ENCODE assay signal across 3 cellular contexts in genomic region chr14:100554082-100554677, GRCh38.
TF ChIP-seq lines count a peak whose summit lies in the region.

No MANE protein-coding gene starts in this region.

TF ChIP-seq in HCT116, 20 proteins besides CTCF, POLR2A, EP300 and RAD21:
- 0 out of 2 replicates have a peak, but pooled peaks have one; percentile 13 for TF ChIP-seq POLR2AphosphoS5 (IDR thresholded peaks at IDR 0.05; ENCODE audit: low read depth, low read length)
- TF ChIP-seq ZBTB33 (IDR thresholded peaks at IDR 0.05; ENCODE audit: extremely low read depth, insufficient replicate concordance, low read length), result no peak
- no peak for TF ChIP-seq CEBPB (IDR thresholded peaks at IDR 0.05; ENCODE audit: low read depth)
- TF ChIP-seq FOSL1 (IDR thresholded peaks at IDR 0.05; ENCODE audit: low read depth), result no peak
- no peak for TF ChIP-seq MAX (IDR thresholded peaks at IDR 0.05)
- no peak for TF ChIP-seq EZH2 (IDR thresholded peaks at IDR 0.05)
TF ChIP-seq in HCT116: peak in this region for 1.

TF ChIP-seq in K562, 482 proteins besides CTCF, POLR2A, EP300 and RAD21 (continues in another document):
- 0 out of 2 replicates have a peak, but pooled peaks have one; percentile 43 for TF ChIP-seq ATF1 (CRISPR knock-in tag; IDR thresholded peaks at IDR 0.05)
- peak; percentile 90 for TF ChIP-seq ATF1 (tag; IDR thresholded peaks at IDR 0.05)
- 0 out of 2 replicates have a peak, but pooled peaks have one; percentile 15 for TF ChIP-seq POLR2G (IDR thresholded peaks at IDR 0.05; ENCODE audit: low read depth, low read length)
- no peak for TF ChIP-seq ZNF324 (CRISPR knock-in tag; IDR thresholded peaks at IDR 0.05)
- no peak for TF ChIP-seq CSDE1 (IDR thresholded peaks at IDR 0.05)
- TF ChIP-seq MAZ (CRISPR knock-in tag; conservative IDR thresholded peaks at IDR 0.05 in 1 of 2, IDR thresholded peaks at IDR 0.05 in 1 of 2), result peak in 1 of 2 experiments; percentile 31; a peak in 1 of 4 replicates
- TF ChIP-seq SIN3A (IDR thresholded peaks at IDR 0.05; ENCODE audit: borderline replicate concordance in 2 of 2, control insufficient read depth in 1 of 2, low read depth in 2 of 2, low read length in 2 of 2), result no peak
- TF ChIP-seq BRF1 (IDR thresholded peaks at IDR 0.05; ENCODE audit: borderline replicate concordance, extremely low read depth, insufficient read length), result no peak
- TF ChIP-seq SMC3 (conservative IDR thresholded peaks at IDR 0.05; ENCODE audit: insufficient read depth, low read depth, low read length), result no peak
- TF ChIP-seq ZFP36 (IDR thresholded peaks at IDR 0.05; ENCODE audit: low read depth, low read length, partially characterized antibody), result no peak
- peak; percentile 57; the same call in 1 of the 2 replicates for TF ChIP-seq ATF7 (IDR thresholded peaks at IDR 0.05)
- TF ChIP-seq PHF8 (IDR thresholded peaks at IDR 0.05; ENCODE audit: borderline replicate concordance, low read length), result peak; percentile 20; the same call in 1 of the 2 replicates
- no peak for TF ChIP-seq YBX1 (IDR thresholded peaks at IDR 0.05)
- no peak for TF ChIP-seq CREB3 (tag; conservative IDR thresholded peaks at IDR 0.05; ENCODE audit: low read depth)
- TF ChIP-seq NRF1 (conservative IDR thresholded peaks at IDR 0.05 in 1 of 2, IDR thresholded peaks at IDR 0.05 in 1 of 2), result peak; percentile 41 to 55; a peak in 3 of 4 replicates
- peak; percentile 37; the same call in 1 of the 2 replicates for TF ChIP-seq JUND (IDR thresholded peaks at IDR 0.05; ENCODE audit: borderline replicate concordance, low read depth, low read length)
- no peak for TF ChIP-seq JUND (tag; IDR thresholded peaks at IDR 0.05; ENCODE audit: borderline replicate concordance, low read depth, low read length)
- no peak for TF ChIP-seq CTCFL (IDR thresholded peaks at IDR 0.05; ENCODE audit: borderline replicate concordance, insufficient read depth, low read depth, low read length, poor library complexity, severe bottlenecking)
- 0 out of 2 replicates have a peak, but pooled peaks have one; percentile 21 for TF ChIP-seq TFAP4 (CRISPR knock-in tag; IDR thresholded peaks at IDR 0.05; ENCODE audit: borderline replicate concordance)
- TF ChIP-seq GMEB1 (CRISPR knock-in tag; IDR thresholded peaks at IDR 0.05), result no peak
- peak; percentile 93 for TF ChIP-seq CREM (IDR thresholded peaks at IDR 0.05; ENCODE audit: low read depth)
- peak; percentile 27; the same call in 1 of the 2 replicates for TF ChIP-seq CTBP1 (IDR thresholded peaks at IDR 0.05; ENCODE audit: borderline replicate concordance)
- no peak for TF ChIP-seq ZNF511 (CRISPR knock-in tag; IDR thresholded peaks at IDR 0.05)

TF ChIP-seq in HepG2, 621 proteins besides CTCF, POLR2A, EP300 and RAD21:
- TF ChIP-seq CREB1 (IDR thresholded peaks at IDR 0.05) (0 out of 2 replicates have a peak, but pooled peaks have one; percentile 54), CREB1 (CRISPR knock-in tag; IDR thresholded peaks at IDR 0.05) (no peak), ZNF263 (CRISPR knock-in tag; IDR thresholded peaks at IDR 0.05) (peak; percentile 70; the same call in 1 of the 2 replicates), E2F2 (CRISPR knock-in tag; IDR thresholded peaks at IDR 0.05; ENCODE audit: borderline replicate concordance) (no peak), HDAC1 (CRISPR knock-in tag; IDR thresholded peaks at IDR 0.05) (no peak)
